In genomic region chrX:52934704-52935468, GRCh38 we compare ENCODE assay signal across 1 cellular context.
TF ChIP-seq lines count a peak whose summit lies in the region.

No MANE protein-coding gene starts in this region.

TF ChIP-seq in HepG2, 621 proteins besides CTCF, POLR2A, EP300 and RAD21 (continues in another document):
- TF ChIP-seq CBX5 (CRISPR knock-in tag; IDR thresholded peaks at IDR 0.05; ENCODE audit: borderline replicate concordance) (peak; percentile 57; the same call in 1 of the 2 replicates), ZNF576 (CRISPR knock-in tag; IDR thresholded peaks at IDR 0.05) (no peak), ZNF691 (CRISPR knock-in tag; IDR thresholded peaks at IDR 0.05; ENCODE audit: borderline replicate concordance, low read depth) (no peak; the same call in 1 of the 2 replicates), ZNF75D (CRISPR knock-in tag; IDR thresholded peaks at IDR 0.05; ENCODE audit: borderline replicate concordance) (no peak), TARDBP (CRISPR knock-in tag; IDR thresholded peaks at IDR 0.05) (peak; percentile 49; the same call in 1 of the 2 replicates), TRIM24 (CRISPR knock-in tag; IDR thresholded peaks at IDR 0.05) (no peak), ELF1 (CRISPR knock-in tag; IDR thresholded peaks at IDR 0.05) (peak; percentile 66; the same call in 1 of the 2 replicates), SKIL (CRISPR knock-in tag; IDR thresholded peaks at IDR 0.05; ENCODE audit: borderline replicate concordance) (peak; percentile 54; the same call in 1 of the 2 replicates), ERF (CRISPR knock-in tag; IDR thresholded peaks at IDR 0.05) (no peak), TBL1XR1 (IDR thresholded peaks at IDR 0.05; ENCODE audit: borderline replicate concordance, low read length, partially characterized antibody) (peak; percentile 23), EEA1 (CRISPR knock-in tag; IDR thresholded peaks at IDR 0.05; ENCODE audit: borderline replicate concordance) (no peak), RXRB (CRISPR knock-in tag; IDR thresholded peaks at IDR 0.05; ENCODE audit: borderline replicate concordance) (peak; percentile 38; the same call in 1 of the 2 replicates), ZFP36L1 (CRISPR knock-in tag; IDR thresholded peaks at IDR 0.05) (no peak), JUN (CRISPR knock-in tag; IDR thresholded peaks at IDR 0.05) (no peak), E2F2 (CRISPR knock-in tag; IDR thresholded peaks at IDR 0.05; ENCODE audit: borderline replicate concordance) (no peak), PHF20 (CRISPR knock-in tag; IDR thresholded peaks at IDR 0.05) (peak; percentile 67), JUNB (CRISPR knock-in tag; IDR thresholded peaks at IDR 0.05; ENCODE audit: borderline replicate concordance) (peak; percentile 15; the same call in 1 of the 2 replicates), ZSCAN5A (CRISPR knock-in tag; IDR thresholded peaks at IDR 0.05; ENCODE audit: borderline replicate concordance) (no peak), U2AF1 (optimal IDR thresholded peaks at IDR 0.05; ENCODE audit: low read depth, low read length) (peak; percentile 33), ZNF160 (CRISPR knock-in tag; IDR thresholded peaks at IDR 0.05) (no peak; the same call in 1 of the 2 replicates), CENPT (CRISPR knock-in tag; IDR thresholded peaks at IDR 0.05; ENCODE audit: low read depth) (no peak), CCDC6 (CRISPR knock-in tag; IDR thresholded peaks at IDR 0.05) (peak; percentile 35; the same call in 1 of the 2 replicates), NFYB (CRISPR knock-in tag; IDR thresholded peaks at IDR 0.05) (no peak), ZNF20 (CRISPR knock-in tag; IDR thresholded peaks at IDR 0.05) (no peak), CERS6 (CRISPR knock-in tag; IDR thresholded peaks at IDR 0.05) (no peak), SMAD9 (CRISPR knock-in tag; IDR thresholded peaks at IDR 0.05) (no peak), MED1 (CRISPR knock-in tag; IDR thresholded peaks at IDR 0.05) (peak; percentile 69), ZBTB7A (CRISPR knock-in tag; IDR thresholded peaks at IDR 0.05) (no peak), SETDB1 (CRISPR knock-in tag; IDR thresholded peaks at IDR 0.05; ENCODE audit: borderline replicate concordance) (no peak), ZNF121 (CRISPR knock-in tag; IDR thresholded peaks at IDR 0.05) (no peak), JARID2 (CRISPR knock-in tag; IDR thresholded peaks at IDR 0.05; ENCODE audit: insufficient replicate concordance) (no peak), ZSCAN29 (CRISPR knock-in tag; conservative IDR thresholded peaks at IDR 0.05) (no peak), PCBP2 (optimal IDR thresholded peaks at IDR 0.05; ENCODE audit: low read depth, low read length, poor library complexity, severe bottlenecking) (no peak), ZNF598 (CRISPR knock-in tag; IDR thresholded peaks at IDR 0.05; ENCODE audit: borderline replicate concordance) (no peak), SNAPC4 (CRISPR knock-in tag; IDR thresholded peaks at IDR 0.05) (no peak), ZFX (CRISPR knock-in tag; IDR thresholded peaks at IDR 0.05; ENCODE audit: low read depth) (peak; percentile 47; the same call in 1 of the 2 replicates), HOXA3 (CRISPR knock-in tag; IDR thresholded peaks at IDR 0.05) (peak; percentile 45; the same call in 1 of the 2 replicates), ZBTB10 (CRISPR knock-in tag; IDR thresholded peaks at IDR 0.05; ENCODE audit: borderline replicate concordance) (no peak), ZNF556 (CRISPR knock-in tag; IDR thresholded peaks at IDR 0.05; ENCODE audit: borderline replicate concordance) (no peak; the same call in 1 of the 2 replicates), CHD2 (IDR thresholded peaks at IDR 0.05; ENCODE audit: low read depth, low read length) (no peak), NFIB (CRISPR knock-in tag; IDR thresholded peaks at IDR 0.05; ENCODE audit: borderline replicate concordance) (no peak), PBX2 (CRISPR knock-in tag; IDR thresholded peaks at IDR 0.05) (no peak), ZSCAN22 (CRISPR knock-in tag; IDR thresholded peaks at IDR 0.05) (no peak), ZBTB8A (CRISPR knock-in tag; IDR thresholded peaks at IDR 0.05; ENCODE audit: borderline replicate concordance, low read depth) (no peak), ATF7 (IDR thresholded peaks at IDR 0.05) (no peak), ATF7 (CRISPR knock-in tag; IDR thresholded peaks at IDR 0.05) (no peak), RFX5 (IDR thresholded peaks at IDR 0.05; ENCODE audit: low read depth, low read length) (no peak), ZNF749 (CRISPR knock-in tag; IDR thresholded peaks at IDR 0.05; ENCODE audit: borderline replicate concordance) (no peak), FOSL1 (CRISPR knock-in tag; IDR thresholded peaks at IDR 0.05; ENCODE audit: borderline replicate concordance) (no peak), TP53 (CRISPR knock-in tag; conservative IDR thresholded peaks at IDR 0.05) (no peak), PITX1 (CRISPR knock-in tag; IDR thresholded peaks at IDR 0.05) (0 out of 2 replicates have a peak, but pooled peaks have one; percentile 12)
